11 cellular contexts compared by ENCODE assay signal in genomic region chr11:296976-297665, GRCh38. TPM values are rescaled to one million over a fixed set of nuclear protein-coding genes. Genes with fewer than 3 reads are reported as not detected.
DNase-seq lines count a peak whose midpoint lies in the region; ATAC-seq and TF ChIP-seq lines count a peak whose summit lies in the region.
"Had no signal": no experiment of that assay in that cellular context is flagged by ENCODE, and none has a peak within 500 bp of the region (broad histone marks: within the 10 kb centered on the region; RNA-seq: fewer than 3 reads in every experiment).

No MANE protein-coding gene starts in this region.

- peak overlapping the region in 1 of 10 experiments; percentile 35; a peak in 1 of 20 replicates for H3K4me3 ChIP-seq in BLaER1 treated with 17β-estradiol and CSF1 and Interleukin-3, amounts not matched to agents 10 nM and 100 nM
- no peak overlapping the region for H3K4me3 ChIP-seq in KMS-11 (IDR thresholded peaks at IDR 0.05; ENCODE audit: insufficient read depth, low read depth, low read length)
- H3K4me3 ChIP-seq in mucosa of descending colon: no peak overlapping the region

- H3K36me3 ChIP-seq in BLaER1 treated with 17β-estradiol and CSF1 and Interleukin-3, amounts not matched to agents 10 nM and 100 nM: peaks cover 11 to 37% (median 28%) of the 10 kb centered on the region in 11 experiments; a peak in 19 of 22 replicates
- H3K36me3 ChIP-seq in KMS-11 (ENCODE audit: insufficient read depth): no peaks in the 10 kb centered on the region
- no peaks in the 10 kb centered on the region for H3K36me3 ChIP-seq in mucosa of descending colon (ENCODE audit: low read depth)

- no peaks in the 10 kb centered on the region for H3K4me1 Mint-ChIP-seq in chondrocyte (ENCODE audit: low read depth)

- H3K27ac ChIP-seq in BLaER1 treated with 17β-estradiol and CSF1 and Interleukin-3, amounts not matched to agents 10 nM and 100 nM: peak overlapping the region in 10 of 11 experiments; percentile 45 to 75 (median 70); a peak in 17 of 22 replicates
- no peak overlapping the region for H3K27ac ChIP-seq in KMS-11
- H3K27ac ChIP-seq: VCaP had no signal

- H3K27me3 ChIP-seq in BLaER1 treated with 17β-estradiol and CSF1 and Interleukin-3, amounts not matched to agents 10 nM and 100 nM: peaks cover 0 to 6% (median 0%) of the 10 kb centered on the region in 11 experiments; a peak in 3 of 22 replicates
- H3K27me3 ChIP-seq in KMS-11 (ENCODE audit: insufficient read depth, low read depth): peaks cover 15% of the 10 kb centered on the region; the same call in 1 of the 2 replicates

- peaks cover 35 to 59% (median 43%) of the 10 kb centered on the region in 10 experiments for H3K4me1 ChIP-seq in BLaER1 treated with 17β-estradiol and CSF1 and Interleukin-3, amounts not matched to agents 10 nM and 100 nM
- peaks cover 17% of the 10 kb centered on the region for H3K4me1 ChIP-seq in KMS-11 (ENCODE audit: low read depth, poor library complexity, severe bottlenecking)
- H3K4me1 ChIP-seq in mucosa of descending colon (ENCODE audit: low read depth): peaks cover 15% of the 10 kb centered on the region

- H3K9me3 ChIP-seq in BLaER1 treated with 17β-estradiol and CSF1 and Interleukin-3, amounts not matched to agents 10 nM and 100 nM (replicated peaks in 1 of 11): no peaks in the 10 kb centered on the region
- no peaks in the 10 kb centered on the region for H3K9me3 ChIP-seq in mucosa of descending colon

- peak overlapping the region; percentile 72; the same call in 1 of the 2 replicates for H2AFZ ChIP-seq in KMS-11 (ENCODE audit: low read depth)

- H3K9ac ChIP-seq in BLaER1 treated with 17β-estradiol and CSF1 and Interleukin-3, amounts not matched to agents 10 nM and 100 nM: peak overlapping the region; percentile 30 to 72 (median 67); a peak in 17 of 22 replicates
- no peak overlapping the region for H3K9ac ChIP-seq in KMS-11

- ATAC-seq in mucosa of descending colon: peak; percentile 55
- no peak for ATAC-seq in HG03097 (IDR thresholded peaks at IDR 0.05; ENCODE audit: low FRiP score, unreplicated experiment)

- H3K4me3 Mint-ChIP-seq in chondrocyte (ENCODE audit: unreplicated experiment): no peak overlapping the region

- H3K36me3 Mint-ChIP-seq in chondrocyte (ENCODE audit: low read depth): peaks cover 3% of the 10 kb centered on the region

- peaks cover 0 to 29% (median 0%) of the 10 kb centered on the region in 11 experiments; a peak in 6 of 22 replicates for H4K20me1 ChIP-seq in BLaER1 treated with 17β-estradiol and CSF1 and Interleukin-3, amounts not matched to agents 10 nM and 100 nM
- no peaks in the 10 kb centered on the region for H4K20me1 ChIP-seq in KMS-11 (ENCODE audit: insufficient read depth)

- intact Hi-C loops in mucosa of descending colon (cut with DNase I, micrococcal nuclease) (no loop called here), head of caudate nucleus (cut with DNase I) (no loop called here)

- peak overlapping the region; percentile 81 to 95 (median 86) for H3K4me2 ChIP-seq in BLaER1 treated with 17β-estradiol and CSF1 and Interleukin-3, amounts not matched to agents 10 nM and 100 nM
- H3K4me2 ChIP-seq in KMS-11: peak overlapping the region; percentile 47; the same call in 1 of the 2 replicates

- H3K9me3 Mint-ChIP-seq in chondrocyte (ENCODE audit: low read depth): no peaks in the 10 kb centered on the region

- DNase-seq in chondrocyte (ENCODE audit: low spot score): peak; percentile 75
- peak in 1 of 3 donors; percentile 50 for DNase-seq in mucosa of descending colon
- no peak for DNase-seq in DMS79 (lab: John Stamatoyannopoulos, UW)
- no peak for DNase-seq in COLO668 (lab: John Stamatoyannopoulos, UW; ENCODE audit: unreplicated experiment)
- no peak for DNase-seq in head of caudate nucleus
- DNase-seq: COR-L47 had no signal

- H3K79me2 ChIP-seq in KMS-11 (ENCODE audit: insufficient read depth, low read depth): no peaks in the 10 kb centered on the region

- no peaks in the 10 kb centered on the region for H3K27me3 Mint-ChIP-seq in chondrocyte (ENCODE audit: low read depth)

- TF ChIP-seq CTCF in KMS-11 (conservative IDR thresholded peaks at IDR 0.05; ENCODE audit: low read depth, low read length) (no peak), chondrocyte (IDR thresholded peaks at IDR 0.05) (no peak), mucosa of descending colon (IDR thresholded peaks at IDR 0.05) (no peak)

- H3K27ac Mint-ChIP-seq in chondrocyte (ENCODE audit: unreplicated experiment): no peak overlapping the region

RNA-seq across cellular contexts. Expression of gene IFITM5, which starts 2.2 kb away (rescaled TPM):
- total RNA-seq in chondrocyte (not detected in 3 replicates), mucosa of descending colon (not detected)
- total RNA-seq: kidney epithelial cell had no signal

RNA-seq across cellular contexts. Expression of gene PGGHG, which starts 8.2 kb away (rescaled TPM):
- total RNA-seq in chondrocyte: 35.6 to 49.5 TPM (median 49.4 TPM) in 3 replicates
- total RNA-seq in mucosa of descending colon: 10 to 100 TPM; 21.2 to 37.1 (median 29.7) TPM

RNA-seq across cellular contexts. Expression of gene IFITM2, which starts 10.5 kb away (rescaled TPM):
- 100 to 109 TPM (median 107 TPM) in 3 replicates for total RNA-seq in chondrocyte
- 100 to 1,000 TPM in 2 of 3 donors, 10 to 100 TPM in 1; 57.2 to 254 (median 111) TPM for total RNA-seq in mucosa of descending colon

RNA-seq across cellular contexts. Expression of gene IFITM1, which starts 16.7 kb away (rescaled TPM):
- total RNA-seq in chondrocyte (1.0 to 3.3 TPM (median 1.6 TPM) in 3 replicates), mucosa of descending colon (100 to 1,000 TPM in 1 of 3 donors, 10 to 100 TPM in 2; 80.2 to 182 (median 87.3) TPM)

RNA-seq across cellular contexts. Expression of gene NLRP6, which starts 18.9 kb away (rescaled TPM):
- total RNA-seq in chondrocyte: not detected in 3 replicates
- total RNA-seq in mucosa of descending colon: 1 to 10 TPM in 1 of 3 donors, under 1 TPM in 2; 0.66 to 2.6 (median 0.72) TPM
- total RNA-seq: kidney epithelial cell had no signal
